ENCODE assay signal across 8 cellular contexts in the genomic region with DNA sequence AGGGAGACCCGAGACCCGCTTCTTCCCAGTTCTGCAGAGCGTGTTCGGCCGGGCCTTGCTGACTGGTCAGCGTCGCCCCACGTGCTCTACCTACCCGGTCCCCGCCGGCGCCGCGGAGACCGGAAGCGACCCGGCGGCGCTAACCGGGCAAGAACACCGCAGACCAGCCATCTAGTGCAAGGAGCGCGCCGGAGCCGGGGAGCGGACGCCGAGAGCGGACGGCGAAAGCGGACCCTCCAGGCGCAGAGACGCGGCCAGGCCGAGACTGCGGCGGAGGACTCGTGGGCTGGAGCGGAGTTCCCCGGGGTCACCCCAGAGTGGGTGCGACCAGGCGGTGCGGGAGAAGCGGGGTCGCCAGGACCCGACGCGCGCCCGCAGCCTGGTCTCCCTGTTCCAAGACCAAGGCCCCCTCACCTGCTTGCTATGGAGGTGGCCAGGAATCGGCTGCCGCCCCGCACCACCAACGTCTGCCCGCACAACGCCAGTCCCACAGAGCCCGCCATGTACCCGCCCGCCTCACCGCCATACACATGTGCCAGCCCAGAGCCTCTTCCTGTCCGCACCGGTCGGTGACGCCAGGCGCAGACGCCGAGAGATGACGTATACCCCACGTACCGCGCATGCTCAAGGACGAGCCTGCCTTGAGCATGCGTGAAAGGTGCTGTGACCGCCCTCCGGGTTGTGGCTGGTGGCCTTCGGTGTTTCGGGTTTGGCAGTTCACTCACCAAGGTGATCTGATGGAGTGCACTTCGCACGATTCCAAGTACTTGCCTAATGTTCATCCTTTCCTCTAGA. TPM values are rescaled to one million over a fixed set of nuclear protein-coding genes. Genes with fewer than 3 reads are reported as not detected.
DNase-seq lines count a peak whose midpoint lies in the region; ATAC-seq lines count a peak whose summit lies in the region.

A gene with protein sequence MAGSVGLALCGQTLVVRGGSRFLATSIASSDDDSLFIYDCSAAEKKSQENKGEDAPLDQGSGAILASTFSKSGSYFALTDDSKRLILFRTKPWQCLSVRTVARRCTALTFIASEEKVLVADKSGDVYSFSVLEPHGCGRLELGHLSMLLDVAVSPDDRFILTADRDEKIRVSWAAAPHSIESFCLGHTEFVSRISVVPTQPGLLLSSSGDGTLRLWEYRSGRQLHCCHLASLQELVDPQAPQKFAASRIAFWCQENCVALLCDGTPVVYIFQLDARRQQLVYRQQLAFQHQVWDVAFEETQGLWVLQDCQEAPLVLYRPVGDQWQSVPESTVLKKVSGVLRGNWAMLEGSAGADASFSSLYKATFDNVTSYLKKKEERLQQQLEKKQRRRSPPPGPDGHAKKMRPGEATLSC (minus strand): TSS at position 547 of the 795 bp plus-strand sequence. CDS start 44 bp downstream, at position 503.

- peak within 1 kb of the TSS; percentile 87 to 98 for H3K4me3 Mint-ChIP-seq in effector memory CD8-positive, alpha-beta T cell
- peak within 1 kb of the TSS; percentile 91 for H3K4me3 Mint-ChIP-seq in memory B cell

- DNase-seq in Caki2 (ENCODE audit: low read depth), result peak; percentile 96
- peak; percentile 64 to 99 (median 98) for DNase-seq in HUDEP-2 (lab: John Stamatoyannopoulos, UW; ENCODE audit: unreplicated experiment in 76 of 76)
- peak; percentile 92 for DNase-seq in NOMO-1 treated with dmso at 0.1 percent for 144 hours (lab: John Stamatoyannopoulos, UW; ENCODE audit: unreplicated experiment)
- peak; percentile 97 to 100 (median 98) for DNase-seq in activated CD8-positive, alpha-beta memory T cell treated with anti-CD3 and anti-CD28 coated beads for 48 hours (ENCODE audit: low read depth in 2 of 3, low spot score in 2 of 3)
- DNase-seq in effector memory CD8-positive, alpha-beta T cell, result peak; percentile 98 to 100 (median 99)
- peak; percentile 97 to 99 for DNase-seq in memory B cell (ENCODE audit: low spot score in 2 of 2)
- DNase-seq in stimulated activated CD8-positive, alpha-beta memory T cell treated with anti-CD3 and anti-CD28 coated beads, Interleukin-12 subunit alpha, Interleukin-12 subunit beta, amount 100 ng/mL, for 1 hour (ENCODE audit: low read depth), result peak; percentile 98

- peaks cover 24 to 29% of the 10 kb centered on the region in 2 donors for H3K4me1 Mint-ChIP-seq in effector memory CD8-positive, alpha-beta T cell (ENCODE audit: low read depth in 2 of 2)
- H3K4me1 Mint-ChIP-seq in memory B cell, result peaks cover 16% of the 10 kb centered on the region

- no peaks in the 10 kb centered on the region for H3K27me3 Mint-ChIP-seq in effector memory CD8-positive, alpha-beta T cell
- H3K27me3 Mint-ChIP-seq in memory B cell, result no peaks in the 10 kb centered on the region

- peak within 1 kb of the TSS; percentile 99 for H3K27ac Mint-ChIP-seq in effector memory CD8-positive, alpha-beta T cell
- peak within 1 kb of the TSS; percentile 99 for H3K27ac Mint-ChIP-seq in memory B cell

- in situ Hi-C loops in Caki2 (cut with HindIII; ENCODE audit: low pct_unique_long_range_greater_than_20kb, low sequenced_read_pairs), result no loop called here

- H3K36me3 Mint-ChIP-seq in effector memory CD8-positive, alpha-beta T cell (ENCODE audit: insufficient read depth), result peaks cover 53% of the 10 kb centered on the region
- H3K36me3 Mint-ChIP-seq in memory B cell, result peaks cover 6% of the 10 kb centered on the region

- H3K9me3 Mint-ChIP-seq in effector memory CD8-positive, alpha-beta T cell, result no peaks in the 10 kb centered on the region
- no peaks in the 10 kb centered on the region for H3K9me3 Mint-ChIP-seq in memory B cell

- peak; percentile 79 for ATAC-seq in GM21390 (IDR thresholded peaks at IDR 0.05; ENCODE audit: unreplicated experiment)
- ATAC-seq in effector memory CD8-positive, alpha-beta T cell (replicated peaks), result peak; percentile 89
- peak; percentile 91 for ATAC-seq in memory B cell (ENCODE audit: low read depth)

RNA-seq across cellular contexts. Expression of the gene that starts here (rescaled TPM):
- 34.3 and 36.8 TPM in 2 replicates for total RNA-seq in Caki2 (2014; rRNA removed; shearing (Covaris generic); ENCODE audit: low replicate concordance)

Comparison
In these comparisons a context has a peak if more than half of its experiments do, and no peak if none do; other contexts are left out.
1. Peak in every context shown above with its lines: DNase-seq and ATAC-seq.